Comparison of ENCODE assay signal across 21 cellular contexts in the genomic region with DNA sequence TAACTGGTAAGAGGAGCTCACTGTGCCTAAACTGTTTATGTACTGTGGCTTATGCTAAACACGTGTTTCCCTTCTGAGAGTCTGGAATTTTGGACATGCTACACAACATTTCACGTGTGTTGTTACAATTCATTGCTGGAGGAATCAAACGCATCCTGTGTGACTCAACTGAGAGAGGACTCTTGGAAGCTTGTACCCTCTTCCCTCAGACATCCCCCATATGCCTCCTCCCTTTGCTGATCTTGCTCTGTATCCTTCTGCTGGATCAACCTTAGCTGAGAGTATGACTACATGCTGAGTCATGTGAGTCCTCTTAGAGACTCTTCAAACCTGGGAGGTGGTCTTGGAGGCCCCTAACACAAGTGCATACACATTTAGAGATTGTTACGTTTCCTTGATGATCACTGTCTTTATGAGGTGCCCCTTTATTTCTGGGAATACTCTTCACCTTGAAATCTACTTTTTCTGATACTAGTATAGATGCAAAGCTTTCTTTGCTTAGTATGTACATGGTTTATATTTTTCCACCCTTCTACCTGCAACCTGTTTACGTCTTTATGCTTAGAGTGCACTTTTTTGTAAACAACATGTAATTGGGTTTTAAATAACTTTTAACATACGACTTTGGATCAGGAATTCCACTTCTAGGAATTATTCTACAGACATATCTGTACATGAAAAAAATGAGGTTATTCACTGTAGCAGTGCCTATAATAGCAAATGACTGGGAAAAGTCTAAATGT. TPM values are rescaled to one million over a fixed set of nuclear protein-coding genes. Genes with fewer than 3 reads are reported as not detected.
DNase-seq lines count a peak whose midpoint lies in the region; ATAC-seq, FAIRE-seq and TF ChIP-seq lines count a peak whose summit lies in the region.
"Had no signal": no experiment of that assay in that cellular context is flagged by ENCODE, and none has a peak within 500 bp of the region (broad histone marks: within the 10 kb centered on the region; RNA-seq: fewer than 3 reads in every experiment).

No MANE protein-coding gene starts in this region.

- no peak for TF ChIP-seq CTCF in AG04450 (IDR thresholded peaks at IDR 0.05; ENCODE audit: low read depth, low read length)
- no peak for TF ChIP-seq CTCF in HFF-Myc (IDR thresholded peaks at IDR 0.05; ENCODE audit: low read depth, low read length, missing control alignments)
- no peak for TF ChIP-seq CTCF in astrocyte (IDR thresholded peaks at IDR 0.05; ENCODE audit: insufficient read depth, low read depth, low read length)
- TF ChIP-seq CTCF in foreskin keratinocyte (conservative IDR thresholded peaks at IDR 0.05), result no peak
- no peak for TF ChIP-seq CTCF in CD14-positive monocyte (IDR thresholded peaks at IDR 0.05)

- H3K27me3 Mint-ChIP-seq in astrocyte (ENCODE audit: low read depth, unreplicated experiment) (no peaks in the 10 kb centered on the region), CD14-positive monocyte (ENCODE audit: low read depth in 3 of 3) (no peaks in the 10 kb centered on the region)
- H3K27me3 Mint-ChIP-seq: activated naive CD8-positive, alpha-beta T cell treated with anti-CD3 and anti-CD28 coated beads, Interleukin-2, amount 50 U/mL, for 24 hours; activated T-cell treated with anti-CD3 and anti-CD28 coated beads, Interleukin-2, amount 50 U/mL, for 24 hours; IgD-negative memory B cell had no signal

- peak; percentile 47 for FAIRE-seq in astrocyte (lab: Jason Lieb, UNC)

- CTCF ChIA-PET in AG04450 (lab: Charles Lee), result interaction anchor here (1.0 to 2.4 kb wide), 5 partner anchors 9 to 473 kb away, joined by 3 to 12 read pairs (median 4); partner anchors contain the start of gene NPHP4

- peaks cover 11% of the 10 kb centered on the region for H3K4me1 Mint-ChIP-seq in astrocyte (ENCODE audit: low read depth, unreplicated experiment)
- H3K4me1 Mint-ChIP-seq in CD14-positive monocyte, result peaks cover 23% of the 10 kb centered on the region
- H3K4me1 Mint-ChIP-seq: activated naive CD8-positive, alpha-beta T cell treated with anti-CD3 and anti-CD28 coated beads, Interleukin-2, amount 50 U/mL, for 24 hours had no signal

- POLR2A ChIA-PET in AG04450 (lab: Yijun Ruan, JAX), result interaction anchor here (1.3 kb wide), 1 partner anchor 9 kb away, joined by 10 read pairs; the partner anchor contains the start of gene NPHP4

- H3K27me3 ChIP-seq in AG04450 (ENCODE audit: control insufficient read depth, insufficient read depth, low read length) (no peaks in the 10 kb centered on the region), astrocyte (ENCODE audit: insufficient read depth, low read length) (no peaks in the 10 kb centered on the region), foreskin keratinocyte (no peaks in the 10 kb centered on the region)
- H3K27me3 ChIP-seq: tibial artery had no signal

- H3K4me1 ChIP-seq in astrocyte (ENCODE audit: insufficient read depth, low read length) (peaks cover 9% of the 10 kb centered on the region), foreskin keratinocyte (peaks cover 18% of the 10 kb centered on the region)
- H3K4me1 ChIP-seq: psoas muscle, tibial artery had no signal

- no peaks in the 10 kb centered on the region for H4K20me1 ChIP-seq in astrocyte (ENCODE audit: insufficient read depth, low read length)

- no peak overlapping the region for H3K4me3 ChIP-seq in AG04450 (ENCODE audit: low read depth, low read length)
- H3K4me3 ChIP-seq in HFF-Myc (replicated peaks; ENCODE audit: low read depth, low read length), result no peak overlapping the region
- H3K4me3 ChIP-seq in astrocyte (ENCODE audit: insufficient read depth, low read depth, low read length), result no peak overlapping the region
- H3K4me3 ChIP-seq: psoas muscle, tibial artery had no signal

- no peaks in the 10 kb centered on the region for H3K36me3 ChIP-seq in astrocyte (ENCODE audit: insufficient read depth, low read length)

- no peak overlapping the region for H3K9ac ChIP-seq in astrocyte (ENCODE audit: low read length)

- DNase-seq in AG04450 (ENCODE audit: low read depth, low spot score) (peak; percentile 64), HFF-Myc (ENCODE audit: extremely low read depth, low read depth) (peak; percentile 78), astrocyte (ENCODE audit: low read depth) (peak; percentile 74), foreskin keratinocyte (peak; percentile 73 to 86), superior temporal gyrus (ENCODE audit: extremely low spot score) (no peak), CD14-positive monocyte (ENCODE audit: low spot score) (no peak)
- no peak for DNase-seq in stimulated activated CD4-positive, alpha-beta T cell treated with anti-CD3 and anti-CD28 coated beads, Interleukin-2, amount 100 ng/mL, for 48 hours
- DNase-seq: activated CD4-positive, alpha-beta T cell treated with anti-CD3 and anti-CD28 coated beads for 1 hour; activated naive CD8-positive, alpha-beta T cell treated with anti-CD3 and anti-CD28 coated beads, Interleukin-2, amount 50 U/mL, for 24 hours; activated T-cell treated with anti-CD3 and anti-CD28 coated beads, Interleukin-2, amount 50 U/mL, for 24 hours; cortex of kidney; DMS79; NCI-H1105; stimulated activated CD4-positive, alpha-beta T cell treated with anti-CD3 and anti-CD28 coated beads, Interleukin-1b, Interleukin-23, amount 100 ng/mL, for 48 hours; stimulated activated CD8-positive, alpha-beta memory T cell treated with anti-CD3 and anti-CD28 coated beads, Interleukin-4, amount 100 ng/mL, for 48 hours; SW 1271; tibial artery had no signal

- H3K27ac Mint-ChIP-seq in astrocyte (ENCODE audit: unreplicated experiment) (no peak overlapping the region), CD14-positive monocyte (peak overlapping the region in 2 of 7 donors; percentile 26 to 56)
- H3K27ac Mint-ChIP-seq: activated naive CD8-positive, alpha-beta T cell treated with anti-CD3 and anti-CD28 coated beads, Interleukin-2, amount 50 U/mL, for 24 hours; activated T-cell treated with anti-CD3 and anti-CD28 coated beads, Interleukin-2, amount 50 U/mL, for 24 hours; IgD-negative memory B cell had no signal

- H3K4me3 Mint-ChIP-seq in astrocyte (ENCODE audit: unreplicated experiment) (no peak overlapping the region), CD14-positive monocyte (no peak overlapping the region)
- H3K4me3 Mint-ChIP-seq: activated naive CD8-positive, alpha-beta T cell treated with anti-CD3 and anti-CD28 coated beads, Interleukin-2, amount 50 U/mL, for 24 hours; activated T-cell treated with anti-CD3 and anti-CD28 coated beads, Interleukin-2, amount 50 U/mL, for 24 hours; IgD-negative memory B cell had no signal

- peak overlapping the region; percentile 2 for H3K4me2 ChIP-seq in astrocyte (ENCODE audit: low read length)

- ATAC-seq in foreskin keratinocyte (peak; percentile 93), GM18498 (IDR thresholded peaks at IDR 0.05; ENCODE audit: unreplicated experiment) (no peak)
- ATAC-seq: activated naive CD8-positive, alpha-beta T cell treated with anti-CD3 and anti-CD28 coated beads, Interleukin-2, amount 50 U/mL, for 24 hours; psoas muscle had no signal

- H3K27ac ChIP-seq in AG04450 (ENCODE audit: low read depth, low read length) (peak overlapping the region; percentile 3), astrocyte (ENCODE audit: low read depth, low read length) (peak overlapping the region; percentile 5), foreskin keratinocyte (peak overlapping the region; percentile 41)
- H3K27ac ChIP-seq: C4-2B, psoas muscle, tibial artery had no signal

- intact Hi-C loops in CD14-positive monocyte (cut with micrococcal nuclease), result no loop called here

- H3K9me3 Mint-ChIP-seq in astrocyte (ENCODE audit: unreplicated experiment), result no peaks in the 10 kb centered on the region
- H3K9me3 Mint-ChIP-seq in CD14-positive monocyte, result no peaks in the 10 kb centered on the region
- H3K9me3 Mint-ChIP-seq: activated naive CD8-positive, alpha-beta T cell treated with anti-CD3 and anti-CD28 coated beads, Interleukin-2, amount 50 U/mL, for 24 hours; activated T-cell treated with anti-CD3 and anti-CD28 coated beads, Interleukin-2, amount 50 U/mL, for 24 hours; IgD-negative memory B cell had no signal

- H3K36me3 Mint-ChIP-seq in astrocyte (ENCODE audit: low read depth, unreplicated experiment) (peaks cover 4% of the 10 kb centered on the region), CD14-positive monocyte (peaks cover 10 to 28% of the 10 kb centered on the region in 2 donors)

- H2AFZ ChIP-seq in astrocyte (ENCODE audit: low read depth, low read length), result no peak overlapping the region

- H3K9me3 ChIP-seq in AG04450 (ENCODE audit: control insufficient read depth, insufficient read depth, low read length) (no peaks in the 10 kb centered on the region; the same call in 1 of the 2 replicates), astrocyte (ENCODE audit: insufficient read depth, low read depth, low read length) (no peaks in the 10 kb centered on the region)
- H3K9me3 ChIP-seq: psoas muscle, tibial artery had no signal

- no peaks in the 10 kb centered on the region for H3K79me2 ChIP-seq in astrocyte (ENCODE audit: insufficient read depth, low read length)

RNA-seq across cellular contexts. Expression of gene NPHP4, which starts 8.7 kb away (rescaled TPM):
- polyA plus RNA-seq in AG04450 (2011; rRNA removed) (1.6 and 1.9 TPM in 2 replicates), foreskin keratinocyte (3.9 and 4.8 TPM in 2 replicates), CD14-positive monocyte (1 to 10 TPM in 1 of 2 donors, under 1 TPM in 1; 0.39 to 1.2 TPM)
- polyA minus RNA-seq in AG04450 (2011; rRNA and poly(A)+ RNA removed), result 3.2 and 4.8 TPM in 2 replicates
- total RNA-seq in astrocyte (8.4 and 9.3 TPM in 2 replicates), foreskin keratinocyte (7.4 and 9.2 TPM in 2 replicates)

Comparison
In these comparisons a context has a peak if more than half of its experiments do, and no peak if none do; other contexts are left out.
1. DNase-seq: peak in AG04450 (single experiment), HFF-Myc (single experiment), astrocyte (single experiment) and foreskin keratinocyte (2 of 2); none in superior temporal gyrus (single experiment), CD14-positive monocyte (single experiment) and stimulated activated CD4-positive, alpha-beta T cell treated with anti-CD3 and anti-CD28 coated beads, Interleukin-2, amount 100 ng/mL, for 48 hours (0 of 2).
2. Peak in every context shown above with its lines, with median percentiles within 50 percentile points of each other: H3K27ac ChIP-seq.